ENCODE assay signal across 9 cellular contexts in the genomic region with DNA sequence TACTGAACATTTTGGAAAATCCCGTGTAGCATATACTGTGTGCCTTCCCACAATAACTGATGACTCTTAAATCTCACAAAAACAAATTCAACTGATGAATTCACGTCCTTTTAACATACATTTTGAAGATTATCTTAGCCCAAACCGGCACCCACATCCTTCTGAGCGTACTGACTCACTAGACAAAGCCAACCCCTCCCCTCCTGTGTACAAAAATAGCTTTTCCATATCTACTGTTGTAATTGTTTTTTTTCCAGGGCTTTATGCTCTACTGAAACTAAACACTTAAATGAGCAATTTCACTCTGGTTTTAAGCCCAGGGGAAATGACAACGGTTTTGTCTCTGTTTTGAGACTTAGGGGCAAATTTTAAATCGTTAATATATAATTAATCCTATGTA.
DNase-seq lines count a peak whose midpoint lies in the region; ATAC-seq and TF ChIP-seq lines count a peak whose summit lies in the region.
"Had no signal": no experiment of that assay in that cellular context is flagged by ENCODE, and none has a peak within 500 bp of the region (broad histone marks: within the 10 kb centered on the region; RNA-seq: fewer than 3 reads in every experiment).

No MANE protein-coding gene starts in this region.

- no peak overlapping the region for H2BK5ac ChIP-seq in trophoblast cell (ENCODE audit: low read depth, low read length, poor library complexity)

- peaks cover 6% of the 10 kb centered on the region for H3K79me2 ChIP-seq in trophoblast cell (ENCODE audit: control insufficient read depth, insufficient read depth, low read length, poor library complexity)

- peaks cover 4% of the 10 kb centered on the region for H3K9me3 ChIP-seq in trophoblast cell (ENCODE audit: insufficient read depth, low read depth, low read length)
- H3K9me3 ChIP-seq: SJSA1 had no signal

- no peak overlapping the region for H4K12ac ChIP-seq in trophoblast cell (ENCODE audit: low read depth, low read length)

- peak overlapping the region; percentile 48 for H2BK120ac ChIP-seq in trophoblast cell (ENCODE audit: insufficient read depth, low read length, poor library complexity)

- no peak overlapping the region for H2AK5ac ChIP-seq in trophoblast cell (ENCODE audit: low read length)

- H3K79me1 ChIP-seq in trophoblast cell (ENCODE audit: low read length): peaks cover 25% of the 10 kb centered on the region

- H3K23ac ChIP-seq in trophoblast cell (ENCODE audit: low read length): no peak overlapping the region

- no peaks in the 10 kb centered on the region for H3K27me3 Mint-ChIP-seq in chondrocyte (ENCODE audit: low read depth)

- no peak overlapping the region for H3K14ac ChIP-seq in trophoblast cell (ENCODE audit: low read length)

- no peak overlapping the region for H3K9ac ChIP-seq in trophoblast cell (ENCODE audit: low read length)

- peak overlapping the region; percentile 99 for H3K27ac Mint-ChIP-seq in chondrocyte (ENCODE audit: unreplicated experiment)

- H3K4me1 Mint-ChIP-seq in chondrocyte (ENCODE audit: low read depth): peaks cover 51% of the 10 kb centered on the region

- DNase-seq in Daoy (ENCODE audit: low read depth) (peak; percentile 46), T-helper 2 cell (peak in 4 of 5 experiments; percentile 18 to 88 (median 34)), chondrocyte (ENCODE audit: low spot score) (no peak), trophoblast cell (peak in 1 of 2 donors; percentile 53), NCI-H1092 (lab: John Stamatoyannopoulos, UW) (no peak), head of caudate nucleus (no peak), NCI-H748 treated with DMSO at 0.1 percent for 48 hours (lab: John Stamatoyannopoulos, UW) (no peak)

- peaks cover 12 to 16% of the 10 kb centered on the region in 2 experiments for H3K4me1 ChIP-seq in trophoblast cell (ENCODE audit: control insufficient read depth in 1 of 2, insufficient read depth in 2 of 2, low read length in 2 of 2)

- peaks cover 0 to 2% of the 10 kb centered on the region in 2 experiments for H3K36me3 ChIP-seq in trophoblast cell (ENCODE audit: control insufficient read depth in 1 of 2, insufficient read depth in 2 of 2, low read length in 2 of 2)
- H3K36me3 ChIP-seq: SJSA1 had no signal

- intact Hi-C loops in head of caudate nucleus (cut with DNase I): loop anchor here (10.0 kb wide), 2 partner anchors 159 to 519 kb away; a partner anchor contains a TSS

- no peak overlapping the region for H3K4me2 ChIP-seq in trophoblast cell (ENCODE audit: low read length)

- no peak overlapping the region for H3K4me3 ChIP-seq in trophoblast cell (ENCODE audit: low read depth, low read length)
- H3K4me3 ChIP-seq: SJSA1 had no signal

- no peak overlapping the region for H3K4me3 Mint-ChIP-seq in chondrocyte (ENCODE audit: unreplicated experiment)

- no peaks in the 10 kb centered on the region for H3K36me3 Mint-ChIP-seq in chondrocyte (ENCODE audit: low read depth)

- no peak overlapping the region for H4K8ac ChIP-seq in trophoblast cell (ENCODE audit: low read depth, low read length)

- WGBS in trophoblast cell (ENCODE audit: extremely low coverage, insufficient coverage, insufficient read length): no CpG with 5 or more reads among the region's 6 CpGs

- H3K4ac ChIP-seq in trophoblast cell (ENCODE audit: low read depth, low read length): no peak overlapping the region

- H2AFZ ChIP-seq in trophoblast cell (ENCODE audit: insufficient read depth, low read length, poor library complexity): no peak overlapping the region

- no peak overlapping the region for H3K27ac ChIP-seq in trophoblast cell (ENCODE audit: low read depth, low read length)
- H3K27ac ChIP-seq: SJSA1 had no signal

- H3K18ac ChIP-seq in trophoblast cell (ENCODE audit: low read length): no peak overlapping the region

- no peak overlapping the region for H4K91ac ChIP-seq in trophoblast cell (ENCODE audit: low read depth, low read length)

- TF ChIP-seq CTCF in chondrocyte (IDR thresholded peaks at IDR 0.05): no peak

- peaks cover 17% of the 10 kb centered on the region for H3K9me3 Mint-ChIP-seq in chondrocyte (ENCODE audit: low read depth)

- no peak overlapping the region for H2BK12ac ChIP-seq in trophoblast cell (ENCODE audit: low read length)

- H3K27me3 ChIP-seq in trophoblast cell (ENCODE audit: insufficient read depth, low read length): no peaks in the 10 kb centered on the region
- H3K27me3 ChIP-seq: SJSA1 had no signal

- no peak for ATAC-seq in GM21381 (IDR thresholded peaks at IDR 0.05; ENCODE audit: unreplicated experiment)

Comparison
In these comparisons a context has a peak if more than half of its experiments do, and no peak if none do; other contexts are left out.
1. DNase-seq: peak in Daoy (single experiment) and T-helper 2 cell (4 of 5); none in chondrocyte (single experiment), NCI-H1092 (single experiment), head of caudate nucleus (0 of 42) and NCI-H748 treated with DMSO at 0.1 percent for 48 hours (single experiment).